ENCODE assay signal across 32 cellular contexts in genomic region chr3:70186221-70186620, GRCh38.
"Had no signal": no experiment of that assay in that cellular context is flagged by ENCODE, and none has a peak within 500 bp of the region (broad histone marks: within the 10 kb centered on the region; RNA-seq: fewer than 3 reads in every experiment).

No MANE protein-coding gene starts in this region.

- H3K4me3 ChIP-seq: adrenal gland, ascending aorta, body of pancreas, breast epithelium, cardiac muscle cell had no signal

- H3K9me3 ChIP-seq: adrenal gland, ascending aorta, body of pancreas, breast epithelium had no signal

- H3K27ac ChIP-seq: adrenal gland, ascending aorta, body of pancreas, brain microvascular endothelial cell, breast epithelium, cardiac muscle cell had no signal

- H3K27me3 ChIP-seq: adrenal gland, ascending aorta, body of pancreas, brain microvascular endothelial cell, breast epithelium, cardiac muscle cell had no signal

- DNase-seq: activated effector memory CD4-positive, alpha-beta T cell treated with anti-CD3 and anti-CD28 coated beads, Interleukin-2, amount 50 U/mL, for 16 hours; activated effector memory CD4-positive, alpha-beta T cell treated with Interleukin-2 at 50 U/mL for 16 hours; activated gamma-delta T cell; activated gamma-delta T cell treated with Interleukin-2 at 50 U/mL for 16 hours; activated naive CD4-positive, alpha-beta T cell; activated naive CD4-positive, alpha-beta T cell treated with anti-CD3 and anti-CD28 coated beads for 36 hours; activated naive CD4-positive, alpha-beta T cell treated with anti-CD3 and anti-CD28 coated beads, Interleukin-2, amount 10 ng/mL, durations not matched to agents 7 days and 5 days; activated naive CD4-positive, alpha-beta T cell treated with anti-CD3 and anti-CD28 coated beads, Interleukin-2, amount 50 U/mL, for 16 hours; activated naive CD4-positive, alpha-beta T cell treated with Interleukin-2 at 50 U/mL for 16 hours; activated naive CD8-positive, alpha-beta T cell treated with anti-CD3 and anti-CD28 coated beads for 36 hours; activated naive CD8-positive, alpha-beta T cell treated with anti-CD3 and anti-CD28 coated beads, Interleukin-2, amount 10 ng/mL, durations not matched to agents 7 days and 5 days; activated naive CD8-positive, alpha-beta T cell treated with anti-CD3 and anti-CD28 coated beads, Interleukin-2, amount 50 U/mL, for 24 hours; activated T-cell treated with anti-CD3 and anti-CD28 coated beads, Interleukin-2, amount 50 U/mL, for 1 hour; activated T-cell treated with anti-CD3 and anti-CD28 coated beads, Interleukin-2, amount 50 U/mL, for 24 hours; activated T-cell treated with anti-CD3 and anti-CD28 coated beads, Interleukin-2, amount 50 U/mL, for 4 hours; activated T-cell treated with anti-CD3 and anti-CD28 coated beads, Interleukin-2, amount 50 U/mL, for 48 hours; activated T-cell treated with anti-CD3 and anti-CD28 coated beads, Interleukin-2, amount 50 U/mL, for 72 hours; adrenal gland; amniotic stem cell; amygdala; anterior cingulate cortex; aorta; body of pancreas; brain microvascular endothelial cell; caudate nucleus; central memory CD4-positive, alpha-beta T cell; cerebellar nuclear complex had no signal

- ATAC-seq: activated naive CD4-positive, alpha-beta T cell treated with anti-CD3 and anti-CD28 coated beads, Interleukin-2, amount 50 U/mL, for 72 hours; activated naive CD8-positive, alpha-beta T cell treated with anti-CD3 and anti-CD28 coated beads, Interleukin-2, amount 50 U/mL, for 24 hours; activated T-cell treated with anti-CD3 and anti-CD28 coated beads, Interleukin-2, amount 50 U/mL, for 4 hours; activated T-cell treated with anti-CD3 and anti-CD28 coated beads, Interleukin-2, amount 50 U/mL, for 72 hours; activated T-helper 17 cell treated with anti-CD3 and anti-CD28 coated beads, Interleukin-2, amount 50 U/mL, for 72 hours; body of pancreas had no signal

- H3K36me3 ChIP-seq: adrenal gland, ascending aorta, brain microvascular endothelial cell, breast epithelium, cardiac muscle cell had no signal

- H3K4me1 ChIP-seq: adrenal gland, ascending aorta, body of pancreas, breast epithelium had no signal
